ENCODE assay signal across 26 cellular contexts in the genomic region with DNA sequence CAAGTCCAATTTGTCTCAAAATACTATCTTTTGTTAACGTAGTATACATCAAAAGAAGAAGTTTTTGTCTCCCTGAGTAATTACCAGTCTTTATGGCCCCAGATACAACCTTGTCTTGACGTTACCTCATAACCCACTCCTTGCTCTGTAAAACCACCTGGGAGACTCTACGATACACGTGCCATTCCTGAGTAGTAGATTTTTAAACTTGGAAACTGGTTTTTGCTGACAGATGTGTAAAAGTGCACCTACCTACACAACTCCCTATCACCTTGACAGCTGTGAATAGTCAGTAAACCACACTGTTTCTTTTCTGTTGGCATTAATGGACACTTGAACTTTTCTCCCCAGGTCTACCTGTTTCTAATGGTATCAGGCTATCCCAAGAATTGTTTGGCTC.
"Had no signal": no experiment of that assay in that cellular context is flagged by ENCODE, and none has a peak within 500 bp of the region (broad histone marks: within the 10 kb centered on the region; RNA-seq: fewer than 3 reads in every experiment).

No MANE protein-coding gene starts in this region.

- H3K9me3 Mint-ChIP-seq: endodermal cell, mesothelial cell of epicardium had no signal

- ATAC-seq: effector memory CD8-positive, alpha-beta T cell; esophagus mucosa; gastroesophageal sphincter; heart left ventricle; left cardiac atrium; left lung; left ventricle myocardium superior; lower lobe of right lung; mucosa of descending colon had no signal

- H3K36me3 Mint-ChIP-seq: mesothelial cell of epicardium, naive B cell had no signal

- H3K4me3 Mint-ChIP-seq: dendritic cell treated with granulocyte-macrophage colony-stimulating factor and Interleukin-4, amounts not matched to agents 40 ng/mL and 50 ng/mL, for 4 days; effector memory CD8-positive, alpha-beta T cell; endodermal cell; mesothelial cell of epicardium; naive B cell had no signal

- H3K27me3 Mint-ChIP-seq: dendritic cell treated with granulocyte-macrophage colony-stimulating factor and Interleukin-4, amounts not matched to agents 40 ng/mL and 50 ng/mL, for 4 days; effector memory CD8-positive, alpha-beta T cell had no signal

- H3K27ac Mint-ChIP-seq: dendritic cell treated with granulocyte-macrophage colony-stimulating factor and Interleukin-4, amounts not matched to agents 40 ng/mL and 50 ng/mL, for 4 days; effector memory CD8-positive, alpha-beta T cell; endodermal cell; mesothelial cell of epicardium; naive B cell had no signal

- H3K4me1 ChIP-seq: colonic mucosa, lower lobe of right lung had no signal

- H3K9me3 ChIP-seq: colonic mucosa, esophagus squamous epithelium, gastroesophageal sphincter, heart left ventricle, left lung, lower lobe of right lung, mucosa of descending colon had no signal

- H3K4me1 Mint-ChIP-seq: endodermal cell, naive B cell had no signal

- DNase-seq: colonic mucosa; cortex of kidney; effector CD8-positive, alpha-beta T cell; effector memory CD8-positive, alpha-beta T cell; endodermal cell; erythroblast; esophagus squamous epithelium; foreskin fibroblast; heart left ventricle; hippocampal formation; left cardiac atrium; left lung; left ventricle myocardium superior; lower lobe of right lung; mesenchymal stem cell; mucosa of descending colon; naive B cell had no signal

- H3K4me3 ChIP-seq: colonic mucosa, esophagus squamous epithelium, gastroesophageal sphincter, heart left ventricle, left lung, lower lobe of right lung, mucosa of descending colon had no signal

- H3K27ac ChIP-seq: colonic mucosa, epithelial cell of prostate, esophagus squamous epithelium, gastroesophageal sphincter, heart left ventricle, left lung, lower lobe of right lung had no signal

- FAIRE-seq: endometrium, frontal cortex, islet of Langerhans, keratinocyte had no signal

- H3K27me3 ChIP-seq: colonic mucosa, esophagus squamous epithelium, gastroesophageal sphincter, heart left ventricle, left lung had no signal

- H3K36me3 ChIP-seq: colonic mucosa, esophagus squamous epithelium, gastroesophageal sphincter, heart left ventricle, left lung, lower lobe of right lung had no signal
